Comparison of ENCODE assay signal across 16 cellular contexts in genomic region chr19:6292006-6292405, GRCh38. TPM values are rescaled to one million over a fixed set of nuclear protein-coding genes. Genes with fewer than 3 reads are reported as not detected.
"Had no signal": no experiment of that assay in that cellular context is flagged by ENCODE, and none has a peak within 500 bp of the region (broad histone marks: within the 10 kb centered on the region; RNA-seq: fewer than 3 reads in every experiment).

No MANE protein-coding gene starts in this region.

- H3K4me3 Mint-ChIP-seq: activated CD4-positive, alpha-beta memory T cell treated with anti-CD3 and anti-CD28 coated beads, Interleukin-2, amount 10 ng/mL, durations not matched to agents 7 days and 5 days; activated T-helper 1 cell treated with anti-CD3 and anti-CD28 coated beads, Interleukin-12 subunit alpha, Interleukin-12 subunit beta, Interleukin-2, Interleukin-4 antibody, amounts not matched to agents 30 ng/mL and 10 ng/mL and 1 ng/mL, durations not matched to agents 14 hours and 24 hours and 36 hours; effector memory CD8-positive, alpha-beta T cell; naive thymus-derived CD4-positive, alpha-beta T cell; stimulated activated effector memory CD8-positive, alpha-beta T cell treated with anti-CD3 and anti-CD28 coated beads, Interleukin-12 subunit alpha, Interleukin-12 subunit beta, amount 100 ng/mL, for 72 hours had no signal

- H3K4me2 ChIP-seq: hepatocyte, smooth muscle cell had no signal

- H3K36me3 ChIP-seq: right atrium auricular region, transverse colon had no signal

- H3K27me3 ChIP-seq: hepatocyte, right atrium auricular region, transverse colon had no signal

- ATAC-seq: effector memory CD8-positive, alpha-beta T cell; naive thymus-derived CD4-positive, alpha-beta T cell; stimulated activated effector memory CD8-positive, alpha-beta T cell treated with anti-CD3 and anti-CD28 coated beads, Interleukin-12 subunit alpha, Interleukin-12 subunit beta, amount 100 ng/mL, for 72 hours had no signal

- H2AFZ ChIP-seq: hepatocyte had no signal

- H3K4me1 ChIP-seq: right atrium auricular region, transverse colon had no signal

- H3K4me1 Mint-ChIP-seq: activated CD4-positive, alpha-beta memory T cell treated with anti-CD3 and anti-CD28 coated beads, Interleukin-2, amount 10 ng/mL, durations not matched to agents 7 days and 5 days; naive thymus-derived CD4-positive, alpha-beta T cell; stimulated activated effector memory CD8-positive, alpha-beta T cell treated with anti-CD3 and anti-CD28 coated beads, Interleukin-12 subunit alpha, Interleukin-12 subunit beta, amount 100 ng/mL, for 72 hours had no signal

- H3K27ac Mint-ChIP-seq: activated CD4-positive, alpha-beta memory T cell treated with anti-CD3 and anti-CD28 coated beads, Interleukin-2, amount 10 ng/mL, durations not matched to agents 7 days and 5 days; activated T-helper 1 cell treated with anti-CD3 and anti-CD28 coated beads, Interleukin-12 subunit alpha, Interleukin-12 subunit beta, Interleukin-2, Interleukin-4 antibody, amounts not matched to agents 30 ng/mL and 10 ng/mL and 1 ng/mL, durations not matched to agents 14 hours and 24 hours and 36 hours; effector memory CD8-positive, alpha-beta T cell; naive thymus-derived CD4-positive, alpha-beta T cell; stimulated activated effector memory CD8-positive, alpha-beta T cell treated with anti-CD3 and anti-CD28 coated beads, Interleukin-12 subunit alpha, Interleukin-12 subunit beta, amount 100 ng/mL, for 72 hours had no signal

- H3K36me3 Mint-ChIP-seq: stimulated activated effector memory CD8-positive, alpha-beta T cell treated with anti-CD3 and anti-CD28 coated beads, Interleukin-12 subunit alpha, Interleukin-12 subunit beta, amount 100 ng/mL, for 72 hours had no signal

- DNase-seq: activated CD4-positive, alpha-beta memory T cell treated with anti-CD3 and anti-CD28 coated beads, Interleukin-2, amount 10 ng/mL, durations not matched to agents 7 days and 5 days; activated CD4-positive, CD25-positive, alpha-beta regulatory T cell treated with anti-CD3 and anti-CD28 coated beads, Interleukin-2, amount 50 U/mL, for 72 hours; activated CD8-positive, alpha-beta memory T cell treated with anti-CD3 and anti-CD28 coated beads, Interleukin-2, amount 50 U/mL, for 48 hours; activated naive CD4-positive, alpha-beta T cell treated with Interleukin-2 at 50 U/mL for 16 hours; central memory CD4-positive, alpha-beta T cell; effector memory CD8-positive, alpha-beta T cell; naive thymus-derived CD4-positive, alpha-beta T cell; transverse colon had no signal

- H3K79me2 ChIP-seq: hepatocyte had no signal

- H3K27me3 Mint-ChIP-seq: effector memory CD8-positive, alpha-beta T cell; naive thymus-derived CD4-positive, alpha-beta T cell had no signal

- H3K4me3 ChIP-seq: hepatocyte, right atrium auricular region, smooth muscle cell, transverse colon had no signal

- H3K27ac ChIP-seq: epithelial cell of prostate, hepatocyte, right atrium auricular region, transverse colon had no signal

RNA-seq across cellular contexts. Expression of gene ACER1, which starts 41.4 kb away (rescaled TPM):
- total RNA-seq: activated T-helper 1 cell treated with anti-CD3 and anti-CD28 coated beads, Interleukin-12 subunit alpha, Interleukin-12 subunit beta, Interleukin-2, Interleukin-4 antibody, amounts not matched to agents 30 ng/mL and 10 ng/mL and 1 ng/mL, durations not matched to agents 14 hours and 24 hours and 36 hours; hepatocyte; lung microvascular endothelial cell; posterior vena cava; smooth muscle cell had no signal
